16 cellular contexts compared by ENCODE assay signal in the genomic region with DNA sequence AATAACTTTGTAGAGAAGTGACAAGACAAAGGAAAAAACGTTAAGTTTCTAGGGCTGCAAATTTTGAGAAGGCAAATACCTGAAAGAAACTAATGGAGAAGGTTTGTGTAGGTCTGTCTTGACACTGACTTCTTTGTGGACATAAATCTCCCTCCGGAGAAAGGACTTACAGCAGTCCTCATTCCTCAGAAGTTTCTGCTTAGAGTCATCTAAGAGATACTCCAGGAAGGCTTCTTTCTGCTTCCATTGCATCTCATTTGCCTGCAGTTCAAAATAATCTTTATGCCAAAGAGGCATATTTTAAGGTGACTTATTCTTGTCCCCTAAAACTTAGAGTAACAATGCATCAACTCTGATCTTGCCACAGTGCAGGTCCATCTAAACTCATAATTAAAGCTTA. TPM values are rescaled to one million over a fixed set of nuclear protein-coding genes. Genes with fewer than 3 reads are reported as not detected.
DNase-seq lines count a peak whose midpoint lies in the region; ATAC-seq and TF ChIP-seq lines count a peak whose summit lies in the region.
"Had no signal": no experiment of that assay in that cellular context is flagged by ENCODE, and none has a peak within 500 bp of the region (broad histone marks: within the 10 kb centered on the region; RNA-seq: fewer than 3 reads in every experiment).

No MANE protein-coding gene starts in this region.

- DNase-seq in DND-41: no peak
- peak; percentile 32 for DNase-seq in adipocyte (ENCODE audit: low read depth)
- DNase-seq in mesothelial cell of epicardium (ENCODE audit: low spot score in 2 of 2, unreplicated experiment in 2 of 2): no peak
- DNase-seq in breast epithelium (ENCODE audit: low spot score in 2 of 2): no peak
- DNase-seq in NCI-H2196 treated with DMSO at 0.1 percent for 48 hours (lab: John Stamatoyannopoulos, UW; ENCODE audit: unreplicated experiment): no peak
- DNase-seq in NCI-H2227 treated with DMSO at 0.1 percent for 48 hours (lab: John Stamatoyannopoulos, UW): no peak
- no peak for DNase-seq in stimulated activated CD8-positive, alpha-beta memory T cell treated with anti-CD3 and anti-CD28 coated beads, Interleukin-4, amount 100 ng/mL, for 48 hours
- DNase-seq: NCI-H2081 treated with DMSO at 0.1 percent for 48 hours, Right ventricle myocardium superior had no signal

- peak overlapping the region; percentile 88 for H3K27ac Mint-ChIP-seq in mesothelial cell of epicardium
- H3K27ac Mint-ChIP-seq: CD8-positive, alpha-beta T cell; H9 had no signal

- H3K9me3 Mint-ChIP-seq in mesothelial cell of epicardium: no peaks in the 10 kb centered on the region
- H3K9me3 Mint-ChIP-seq: CD8-positive, alpha-beta T cell; H9 had no signal

- peak overlapping the region; percentile 19; the same call in 1 of the 2 replicates for H2AFZ ChIP-seq in DND-41 (ENCODE audit: low read depth, low read length)

- H3K4me1 ChIP-seq in DND-41 (ENCODE audit: insufficient read depth, low read length): peaks cover 62% of the 10 kb centered on the region
- peaks cover 6% of the 10 kb centered on the region; the same call in 1 of the 2 replicates for H3K4me1 ChIP-seq in HUES6 (ENCODE audit: control insufficient read depth, insufficient read depth, low read length)
- no peaks in the 10 kb centered on the region for H3K4me1 ChIP-seq in adipocyte (ENCODE audit: control insufficient read depth, insufficient read depth, low read length)
- H3K4me1 ChIP-seq in breast epithelium: no peaks in the 10 kb centered on the region
- H3K4me1 ChIP-seq: BE2C had no signal

- H3K27me3 ChIP-seq in DND-41 (ENCODE audit: insufficient read depth, low read length, poor library complexity): no peaks in the 10 kb centered on the region
- no peaks in the 10 kb centered on the region for H3K27me3 ChIP-seq in HUES6 (ENCODE audit: control insufficient read depth, insufficient read depth, low read length)
- H3K27me3 ChIP-seq in adipocyte (replicated peaks; ENCODE audit: control insufficient read depth, insufficient read depth, low read length): no peaks in the 10 kb centered on the region
- no peaks in the 10 kb centered on the region for H3K27me3 ChIP-seq in breast epithelium
- H3K27me3 ChIP-seq: Peyer's patch had no signal

- intact Hi-C loops in breast epithelium (cut with DNase I; ENCODE audit: low total_unique reads): no loop called here

- H3K36me3 ChIP-seq in DND-41 (ENCODE audit: insufficient read depth, low read length) (no peaks in the 10 kb centered on the region), HUES6 (ENCODE audit: control insufficient read depth, insufficient read depth, low read length) (no peaks in the 10 kb centered on the region), adipocyte (ENCODE audit: control insufficient read depth, insufficient read depth, low read length, severe bottlenecking) (peaks cover 5% of the 10 kb centered on the region), breast epithelium (no peaks in the 10 kb centered on the region)
- H3K36me3 ChIP-seq: BE2C, Peyer's patch had no signal

- H3K4me2 ChIP-seq in DND-41 (ENCODE audit: insufficient read depth, low read length): peak overlapping the region; percentile 50

- ATAC-seq in DND-41 (ENCODE audit: insufficient read depth, low read depth): peak; percentile 18

- TF ChIP-seq POLR2A in breast epithelium (IDR thresholded peaks at IDR 0.05): no peak

- TF ChIP-seq CTCF in DND-41 (IDR thresholded peaks at IDR 0.05; ENCODE audit: borderline replicate concordance, extremely low read depth, low read length, poor library complexity, severe bottlenecking): no peak
- no peak for TF ChIP-seq CTCF in mesothelial cell of epicardium (IDR thresholded peaks at IDR 0.05; ENCODE audit: unreplicated experiment)
- TF ChIP-seq CTCF in breast epithelium (IDR thresholded peaks at IDR 0.05): no peak

- no peaks in the 10 kb centered on the region for H4K20me1 ChIP-seq in DND-41 (ENCODE audit: insufficient read depth, low read length)

- no peaks in the 10 kb centered on the region for H3K27me3 Mint-ChIP-seq in mesothelial cell of epicardium (ENCODE audit: low read depth)

- H3K4me3 ChIP-seq in DND-41 (ENCODE audit: low read depth in 1 of 2, low read length in 2 of 2) (no peak overlapping the region), HUES6 (ENCODE audit: low read depth, low read length) (0 out of 2 replicates have a peak overlapping the region, but pooled peaks have one; percentile 6), adipocyte (ENCODE audit: low read length) (no peak overlapping the region), breast epithelium (no peak overlapping the region)
- H3K4me3 ChIP-seq: Peyer's patch had no signal

- H3K79me2 ChIP-seq in DND-41 (ENCODE audit: insufficient read depth, low read length): no peaks in the 10 kb centered on the region

- H3K9ac ChIP-seq in DND-41 (ENCODE audit: low read depth, low read length) (no peak overlapping the region), HUES6 (ENCODE audit: low read length) (no peak overlapping the region), adipocyte (ENCODE audit: low read length) (no peak overlapping the region)

- H3K36me3 Mint-ChIP-seq in mesothelial cell of epicardium: no peaks in the 10 kb centered on the region
- H3K36me3 Mint-ChIP-seq: CD8-positive, alpha-beta T cell had no signal

- no peak overlapping the region for H3K4me3 Mint-ChIP-seq in mesothelial cell of epicardium
- H3K4me3 Mint-ChIP-seq: CD8-positive, alpha-beta T cell; H9 had no signal

- H3K4me1 Mint-ChIP-seq in mesothelial cell of epicardium: peaks cover 59% of the 10 kb centered on the region

- H3K9me3 ChIP-seq in DND-41 (ENCODE audit: insufficient read depth, low read length, severe bottlenecking) (no peaks in the 10 kb centered on the region), HUES6 (ENCODE audit: control insufficient read depth, insufficient read depth, low read depth, low read length) (no peaks in the 10 kb centered on the region), adipocyte (ENCODE audit: control insufficient read depth, low read length) (no peaks in the 10 kb centered on the region), breast epithelium (no peaks in the 10 kb centered on the region)
- H3K9me3 ChIP-seq: BE2C, Peyer's patch had no signal

- H3K27ac ChIP-seq in DND-41 (ENCODE audit: low read length) (peak overlapping the region; percentile 62), HUES6 (ENCODE audit: low read depth, low read length) (no peak overlapping the region), breast epithelium (no peak overlapping the region)
- H3K27ac ChIP-seq: Peyer's patch had no signal

RNA-seq across cellular contexts. Expression of a gene that starts 4.4 kb away (rescaled TPM):
- total RNA-seq in mesothelial cell of epicardium: 0.47 to 0.78 TPM in 2 of 3 replicates, not detected in the other
- 1 to 10 TPM in 1 of 3 donors, under 1 TPM in 2; 0.80 to 3.1 (median 0.98) TPM for total RNA-seq in breast epithelium
- total RNA-seq: H9, M059J had no signal

RNA-seq across cellular contexts. Expression of a gene that starts 19.8 kb away (rescaled TPM):
- total RNA-seq in mesothelial cell of epicardium (0.09 to 0.20 TPM (median 0.16 TPM) in 3 replicates), breast epithelium (1 to 10 TPM in 2 of 3 donors, not detected in 1; 6.4 to 7.5 TPM)
- total RNA-seq: CD8-positive, alpha-beta T cell; Daoy; H9 had no signal

RNA-seq across cellular contexts. Expression of a gene that starts 31.2 kb away (rescaled TPM):
- total RNA-seq in mesothelial cell of epicardium (12.5 to 13.6 TPM (median 12.7 TPM) in 3 replicates), breast epithelium (10 to 100 TPM in 1 of 3 donors, 1 to 10 TPM in 2; 7.5 to 13.2 (median 8.2) TPM)

RNA-seq across cellular contexts. Expression of a gene that starts 33.2 kb away (rescaled TPM):
- total RNA-seq in mesothelial cell of epicardium: 9.6 to 10.3 TPM (median 10.1 TPM) in 3 replicates
- 10 to 100 TPM in 1 of 3 donors, 1 to 10 TPM in 2; 6.9 to 13.3 (median 9.2) TPM for total RNA-seq in breast epithelium

RNA-seq across cellular contexts. Expression of a gene that starts 51.7 kb away (rescaled TPM):
- total RNA-seq in mesothelial cell of epicardium (0.44 to 0.67 TPM (median 0.57 TPM) in 3 replicates), breast epithelium (10 to 100 TPM in 1 of 3 donors, 1 to 10 TPM in 1, under 1 TPM in 1; under 0.01 to 22.2 (median 5.6) TPM)
- total RNA-seq: M059J had no signal
